In genomic region chr11:12306830-12307229, GRCh38 we compare ENCODE assay signal across 21 cellular contexts.
"Had no signal": no experiment of that assay in that cellular context is flagged by ENCODE, and none has a peak within 500 bp of the region (broad histone marks: within the 10 kb centered on the region; RNA-seq: fewer than 3 reads in every experiment).

No MANE protein-coding gene starts in this region.

- FAIRE-seq: RCC 7860 had no signal

- H3K9me3 ChIP-seq: MG63, SK-N-SH had no signal

- H3K36me3 ChIP-seq: MG63 had no signal

- H3K4me2 ChIP-seq: SK-N-SH had no signal

- H3K4me3 ChIP-seq: MG63 had no signal

- H3K27me3 ChIP-seq: MG63 had no signal

- DNase-seq: KBM-7, MG63, NCI-H1092, NCI-H1105 treated with DMSO at 0.1 percent for 48 hours, NCI-H1417 treated with DMSO at 0.1 percent for 48 hours, NCI-H146, NCI-H1694 treated with DMSO at 0.1 percent for 48 hours, NCI-H2029, NCI-H2081 treated with DMSO at 0.1 percent for 48 hours, NCI-H2171, NCI-H226, NCI-H446, NCI-H510A, NCI-H524 treated with DMSO at 0.1 percent for 48 hours, NCI-H69, NCI-H774, RPMI8226, SHP77, SK-N-SH, T-helper 1 cell had no signal
